1 cellular context compared by ENCODE assay signal in the genomic region with DNA sequence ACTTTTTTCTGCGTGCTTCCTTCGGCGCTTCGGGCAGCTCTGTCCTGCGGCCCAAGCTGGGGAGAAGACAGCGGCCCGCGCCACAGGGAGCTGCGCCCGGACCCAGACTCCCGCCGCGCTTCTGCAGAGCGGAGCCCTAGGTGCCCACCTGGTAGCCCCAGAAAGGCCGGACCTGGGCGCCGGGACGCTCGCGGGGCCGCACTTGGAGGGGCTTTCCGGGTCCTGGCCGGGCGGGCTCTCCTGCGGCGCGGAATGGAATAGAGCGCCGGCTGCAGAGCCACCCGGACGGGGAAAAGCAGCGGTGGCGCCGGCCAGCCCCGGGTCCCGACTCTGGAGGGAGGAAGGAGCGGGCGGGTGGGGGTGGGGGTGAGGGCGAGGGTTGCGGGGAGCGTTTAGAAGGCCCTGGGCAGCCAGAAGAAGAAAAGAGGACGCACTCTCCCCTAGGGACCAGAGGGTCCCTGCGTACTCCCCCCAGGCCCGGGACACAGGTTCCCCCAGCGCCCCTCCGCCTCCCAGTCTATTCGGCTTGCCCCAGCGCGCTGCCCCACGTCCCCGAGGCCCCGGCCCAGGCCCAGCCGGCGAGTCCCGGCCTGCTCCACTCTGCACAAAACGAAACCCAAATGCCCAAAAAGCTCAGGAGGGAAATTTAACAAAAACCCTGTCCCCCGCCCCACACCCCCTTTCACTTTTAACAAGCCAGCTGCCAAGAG.
TF ChIP-seq lines count a peak whose summit lies in the region.

No MANE protein-coding gene starts in this region.

TF ChIP-seq in IMR-90, 13 proteins besides CTCF, POLR2A, EP300 and RAD21 (continued from another document):
- no peak for TF ChIP-seq CHD1 (IDR thresholded peaks at IDR 0.05; ENCODE audit: low read depth, low read length)
- no peak for TF ChIP-seq MXI1 (IDR thresholded peaks at IDR 0.05; ENCODE audit: borderline replicate concordance, low read depth, low read length)
- no peak for TF ChIP-seq ELK1 (IDR thresholded peaks at IDR 0.05; ENCODE audit: borderline replicate concordance, low read depth, low read length)
- TF ChIP-seq CEBPB (IDR thresholded peaks at IDR 0.05; ENCODE audit: low read depth, low read length), result no peak
- TF ChIP-seq, protein P1, sequence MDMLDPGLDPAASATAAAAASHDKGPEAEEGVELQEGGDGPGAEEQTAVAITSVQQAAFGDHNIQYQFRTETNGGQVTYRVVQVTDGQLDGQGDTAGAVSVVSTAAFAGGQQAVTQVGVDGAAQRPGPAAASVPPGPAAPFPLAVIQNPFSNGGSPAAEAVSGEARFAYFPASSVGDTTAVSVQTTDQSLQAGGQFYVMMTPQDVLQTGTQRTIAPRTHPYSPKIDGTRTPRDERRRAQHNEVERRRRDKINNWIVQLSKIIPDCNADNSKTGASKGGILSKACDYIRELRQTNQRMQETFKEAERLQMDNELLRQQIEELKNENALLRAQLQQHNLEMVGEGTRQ (IDR thresholded peaks at IDR 0.05; ENCODE audit: low read depth, low read length), result no peak
- no peak for TF ChIP-seq FOS (IDR thresholded peaks at IDR 0.05; ENCODE audit: low read depth, low read length)
- TF ChIP-seq NFE2L2 (IDR thresholded peaks at IDR 0.05; ENCODE audit: low read depth, low read length), result no peak
- no peak for TF ChIP-seq BHLHE40 (IDR thresholded peaks at IDR 0.05; ENCODE audit: low read depth, low read length)
